Comparison of ENCODE assay signal across 30 cellular contexts in genomic region chr10:101386659-101387259, GRCh38.
"Had no signal": no experiment of that assay in that cellular context is flagged by ENCODE, and none has a peak within 500 bp of the region (broad histone marks: within the 10 kb centered on the region; RNA-seq: fewer than 3 reads in every experiment).

No MANE protein-coding gene starts in this region.

- H3K27ac Mint-ChIP-seq: activated CD4-positive, alpha-beta memory T cell treated with anti-CD3 and anti-CD28 coated beads for 36 hours; activated CD4-positive, alpha-beta T cell treated with anti-CD3 and anti-CD28 coated beads, Interleukin-2, amount 10 ng/mL, durations not matched to agents 24 days and 14 days; activated naive CD4-positive, alpha-beta T cell treated with anti-CD3 and anti-CD28 coated beads for 36 hours; activated naive CD8-positive, alpha-beta T cell treated with anti-CD3 and anti-CD28 coated beads for 36 hours; activated T-helper 1 cell treated with anti-CD3 and anti-CD28 coated beads, Interleukin-12 subunit alpha, Interleukin-12 subunit beta, Interleukin-2, Interleukin-4 antibody, amounts not matched to agents 30 ng/mL and 10 ng/mL and 1 ng/mL, durations not matched to agents 14 hours and 24 hours and 36 hours; endodermal cell; natural killer cell treated with Interleukin-12 subunit alpha and Interleukin-12 subunit beta and Interleukin-15 and Interleukin-18, amount 100 ng/mL, for 72 hours; T-helper 2 cell treated with Interferon-gamma antibody and Interleukin-4, amounts not matched to agents 5 μg/mL and 100 μg/mL, for 36 hours had no signal

- DNase-seq: activated CD4-positive, alpha-beta memory T cell treated with anti-CD3 and anti-CD28 coated beads for 36 hours; activated CD4-positive, alpha-beta T cell treated with anti-CD3 and anti-CD28 coated beads, Interleukin-2, amount 10 ng/mL, durations not matched to agents 24 days and 14 days; activated CD4-positive, CD25-positive, alpha-beta regulatory T cell treated with anti-CD3 and anti-CD28 coated beads, Interleukin-2, amount 50 U/mL, for 72 hours; activated CD8-positive, alpha-beta memory T cell treated with anti-CD3 and anti-CD28 coated beads, Interleukin-2, amount 50 U/mL, for 4 hours; activated effector memory CD4-positive, alpha-beta T cell treated with anti-CD3 and anti-CD28 coated beads, Interleukin-2, amount 50 U/mL, for 16 hours; activated naive CD4-positive, alpha-beta T cell treated with anti-CD3 and anti-CD28 coated beads for 36 hours; activated naive CD8-positive, alpha-beta T cell treated with anti-CD3 and anti-CD28 coated beads for 36 hours; activated T-cell treated with anti-CD3 and anti-CD28 coated beads, Interleukin-2, amount 50 U/mL, for 1 hour; adrenal gland; aorta; body of pancreas; endodermal cell; esophagus squamous epithelium; foreskin melanocyte; hippocampal formation; mucosa of descending colon; stimulated activated CD4-positive, alpha-beta T cell treated with anti-CD3 and anti-CD28 coated beads, Interleukin-12 subunit alpha, Interleukin-12 subunit beta, amount 100 ng/mL, for 4 hours; stimulated activated CD4-positive, alpha-beta T cell treated with anti-CD3 and anti-CD28 coated beads, Interleukin-4, amount 100 ng/mL, for 1 hour; stimulated activated naive CD8-positive, alpha-beta T cell treated with anti-CD3 and anti-CD28 coated beads, Interleukin-15, Interleukin-2, amounts not matched to agents 100 U/mL and 50 U/mL, for 24 hours; T-helper 1 cell; trophoblast cell had no signal

- H3K9me3 ChIP-seq: adrenal gland, body of pancreas, esophagus squamous epithelium, mucosa of descending colon, thoracic aorta had no signal

- ATAC-seq: body of pancreas; mucosa of descending colon; natural killer cell treated with Interleukin-12 subunit alpha and Interleukin-12 subunit beta and Interleukin-15 and Interleukin-18, amount 100 ng/mL, for 72 hours; sciatic nerve; stimulated activated naive CD8-positive, alpha-beta T cell treated with anti-CD3 and anti-CD28 coated beads, Interleukin-15, Interleukin-2, amounts not matched to agents 100 U/mL and 50 U/mL, for 24 hours had no signal

- H3K36me3 Mint-ChIP-seq: activated CD4-positive, alpha-beta memory T cell treated with anti-CD3 and anti-CD28 coated beads for 36 hours; natural killer cell treated with Interleukin-12 subunit alpha and Interleukin-12 subunit beta and Interleukin-15 and Interleukin-18, amount 100 ng/mL, for 72 hours had no signal

- H3K27me3 Mint-ChIP-seq: activated CD4-positive, alpha-beta memory T cell treated with anti-CD3 and anti-CD28 coated beads for 36 hours; activated CD4-positive, alpha-beta T cell treated with anti-CD3 and anti-CD28 coated beads, Interleukin-2, amount 10 ng/mL, durations not matched to agents 24 days and 14 days; activated naive CD8-positive, alpha-beta T cell treated with anti-CD3 and anti-CD28 coated beads for 36 hours; natural killer cell treated with Interleukin-12 subunit alpha and Interleukin-12 subunit beta and Interleukin-15 and Interleukin-18, amount 100 ng/mL, for 72 hours had no signal

- H3K36me3 ChIP-seq: adrenal gland, esophagus squamous epithelium, thoracic aorta had no signal

- H3K27me3 ChIP-seq: adrenal gland, body of pancreas, esophagus squamous epithelium had no signal

- H3K4me1 Mint-ChIP-seq: activated CD4-positive, alpha-beta T cell treated with anti-CD3 and anti-CD28 coated beads, Interleukin-2, amount 10 ng/mL, durations not matched to agents 24 days and 14 days had no signal

- H3K9me3 Mint-ChIP-seq: activated CD4-positive, alpha-beta memory T cell treated with anti-CD3 and anti-CD28 coated beads for 36 hours; activated CD4-positive, alpha-beta T cell treated with anti-CD3 and anti-CD28 coated beads, Interleukin-2, amount 10 ng/mL, durations not matched to agents 24 days and 14 days; activated naive CD4-positive, alpha-beta T cell treated with anti-CD3 and anti-CD28 coated beads for 36 hours; activated naive CD8-positive, alpha-beta T cell treated with anti-CD3 and anti-CD28 coated beads for 36 hours; activated T-helper 1 cell treated with anti-CD3 and anti-CD28 coated beads, Interleukin-12 subunit alpha, Interleukin-12 subunit beta, Interleukin-2, Interleukin-4 antibody, amounts not matched to agents 30 ng/mL and 10 ng/mL and 1 ng/mL, durations not matched to agents 14 hours and 24 hours and 36 hours; endodermal cell; natural killer cell treated with Interleukin-12 subunit alpha and Interleukin-12 subunit beta and Interleukin-15 and Interleukin-18, amount 100 ng/mL, for 72 hours; T-helper 2 cell treated with Interferon-gamma antibody and Interleukin-4, amounts not matched to agents 5 μg/mL and 100 μg/mL, for 36 hours had no signal

- H3K4me3 ChIP-seq: adrenal gland, body of pancreas, esophagus squamous epithelium, lung, mucosa of descending colon, skin epidermis, thoracic aorta had no signal

- H3K4me3 Mint-ChIP-seq: activated CD4-positive, alpha-beta memory T cell treated with anti-CD3 and anti-CD28 coated beads for 36 hours; activated CD4-positive, alpha-beta T cell treated with anti-CD3 and anti-CD28 coated beads, Interleukin-2, amount 10 ng/mL, durations not matched to agents 24 days and 14 days; activated naive CD4-positive, alpha-beta T cell treated with anti-CD3 and anti-CD28 coated beads for 36 hours; activated naive CD8-positive, alpha-beta T cell treated with anti-CD3 and anti-CD28 coated beads for 36 hours; activated T-helper 1 cell treated with anti-CD3 and anti-CD28 coated beads, Interleukin-12 subunit alpha, Interleukin-12 subunit beta, Interleukin-2, Interleukin-4 antibody, amounts not matched to agents 30 ng/mL and 10 ng/mL and 1 ng/mL, durations not matched to agents 14 hours and 24 hours and 36 hours; endodermal cell; natural killer cell treated with Interleukin-12 subunit alpha and Interleukin-12 subunit beta and Interleukin-15 and Interleukin-18, amount 100 ng/mL, for 72 hours; T-helper 2 cell treated with Interferon-gamma antibody and Interleukin-4, amounts not matched to agents 5 μg/mL and 100 μg/mL, for 36 hours had no signal

- H3K27ac ChIP-seq: body of pancreas, esophagus squamous epithelium, skin epidermis, thoracic aorta had no signal

- FAIRE-seq: keratinocyte, urothelium cell line had no signal
